In genomic region chr6:34887753-34888440, GRCh38 we compare ENCODE assay signal across 1 cellular context.
TF ChIP-seq lines count a peak whose summit lies in the region.

TAF11 (minus strand) TSS chr6:34888042; CDS start chr6:34887957, 85 bp downstream.

TF ChIP-seq in K562, 482 proteins besides CTCF, POLR2A, EP300 and RAD21 (continued from another document and continues in another):
- TF ChIP-seq ASH1L (IDR thresholded peaks at IDR 0.05; ENCODE audit: borderline replicate concordance, low read depth, partially characterized antibody) (peak; percentile 59), JUND (IDR thresholded peaks at IDR 0.05; ENCODE audit: borderline replicate concordance, low read depth, low read length) (peak; percentile 91), JUND (tag; IDR thresholded peaks at IDR 0.05; ENCODE audit: borderline replicate concordance, low read depth, low read length) (peak; percentile 93), ZNF143 (CRISPR knock-in tag; IDR thresholded peaks at IDR 0.05) (peak; percentile 54; the same call in 1 of the 2 replicates), ZNF407 (IDR thresholded peaks at IDR 0.05; ENCODE audit: low read depth) (peak; percentile 92), TRIM28 (IDR thresholded peaks at IDR 0.05) (peak; percentile 64; the same call in 1 of the 2 replicates), PTTG1 (tag; IDR thresholded peaks at IDR 0.05; ENCODE audit: low read depth) (no peak), RFX7 (CRISPR knock-in tag; IDR thresholded peaks at IDR 0.05) (no peak), ZNF395 (CRISPR knock-in tag; IDR thresholded peaks at IDR 0.05) (peak; percentile 47; the same call in 1 of the 2 replicates), STAT5A (IDR thresholded peaks at IDR 0.05; ENCODE audit: borderline replicate concordance, low read length) (no peak), ZNF695 (CRISPR knock-in tag; IDR thresholded peaks at IDR 0.05) (no peak; the same call in 1 of the 2 replicates), ATF2 (CRISPR knock-in tag; IDR thresholded peaks at IDR 0.05) (no peak), GTF3C2 (IDR thresholded peaks at IDR 0.05; ENCODE audit: borderline replicate concordance, extremely low read depth, insufficient read length) (no peak), ZEB2 (IDR thresholded peaks at IDR 0.05) (peak; percentile 50; the same call in 1 of the 2 replicates), ZHX1 (conservative IDR thresholded peaks at IDR 0.05; ENCODE audit: low read length) (0 out of 2 replicates have a peak, but pooled peaks have one; percentile 23), NFATC3 (IDR thresholded peaks at IDR 0.05) (no peak; the same call in 1 of the 2 replicates), ZNF592 (IDR thresholded peaks at IDR 0.05) (no peak), ARID2 (IDR thresholded peaks at IDR 0.05) (no peak), MBD2 (IDR thresholded peaks at IDR 0.05; ENCODE audit: borderline replicate concordance, low read depth) (peak; percentile 88), ZBTB43 (CRISPR knock-in tag; IDR thresholded peaks at IDR 0.05) (no peak), GABPA (tag; conservative IDR thresholded peaks at IDR 0.05; ENCODE audit: low read depth) (peak; percentile 91), BMI1 (IDR thresholded peaks at IDR 0.05; ENCODE audit: low read length) (peak; percentile 7; the same call in 1 of the 2 replicates), ZBTB11 (CRISPR knock-in tag; IDR thresholded peaks at IDR 0.05) (peak in 2 of 3 experiments; percentile 35 to 77; a peak in 3 of 6 replicates)
